1 cellular context compared by ENCODE assay signal in the genomic region with DNA sequence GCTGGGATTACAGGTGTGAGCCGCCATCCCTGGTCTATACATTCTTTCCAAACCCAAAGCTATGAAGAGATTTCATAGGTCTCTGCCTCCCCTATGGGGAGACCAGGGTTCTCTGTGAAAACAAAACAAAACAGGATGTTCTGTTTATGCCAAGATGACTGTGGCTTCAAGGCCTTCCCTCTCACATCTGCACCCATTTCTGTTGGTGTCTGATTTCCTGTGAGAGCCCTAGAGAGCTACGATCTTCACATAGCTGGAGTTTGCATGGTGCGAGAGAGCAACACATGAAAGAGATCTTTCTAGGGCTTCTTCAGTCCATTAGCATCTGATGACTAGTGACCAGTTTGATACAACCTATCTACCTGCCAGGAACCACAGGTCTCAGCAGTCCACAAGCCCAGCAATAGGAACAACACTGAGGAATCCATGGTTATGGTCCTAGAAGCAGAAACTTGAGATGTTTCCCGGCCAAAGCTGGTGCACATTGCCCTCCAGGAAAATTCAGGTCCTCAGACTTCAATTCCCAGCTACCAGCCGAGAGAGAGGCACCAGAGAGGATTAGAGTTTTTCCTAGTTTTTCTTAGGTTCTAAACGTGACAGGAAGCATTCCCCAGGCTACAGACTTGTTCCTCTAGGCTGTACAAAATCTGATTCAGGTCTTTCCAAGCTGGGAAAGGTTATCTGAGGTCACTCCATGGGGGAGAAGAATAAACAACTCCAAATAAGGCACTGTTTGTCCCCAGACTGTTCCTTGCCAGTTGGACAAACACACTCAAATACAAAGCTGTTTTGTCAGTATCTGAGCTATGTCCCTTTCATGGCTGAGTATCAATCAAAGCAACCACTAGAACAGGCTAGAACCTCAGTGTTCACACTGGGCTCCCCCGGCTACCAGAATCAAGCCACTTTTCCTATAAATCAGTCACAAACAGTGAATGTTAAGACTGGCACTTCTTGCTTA.
TF ChIP-seq lines count a peak whose summit lies in the region.

No MANE protein-coding gene starts in this region.

TF ChIP-seq in HepG2, 621 proteins besides CTCF, POLR2A, EP300 and RAD21 (continued from another document and continues in another):
- TF ChIP-seq, protein P1, sequence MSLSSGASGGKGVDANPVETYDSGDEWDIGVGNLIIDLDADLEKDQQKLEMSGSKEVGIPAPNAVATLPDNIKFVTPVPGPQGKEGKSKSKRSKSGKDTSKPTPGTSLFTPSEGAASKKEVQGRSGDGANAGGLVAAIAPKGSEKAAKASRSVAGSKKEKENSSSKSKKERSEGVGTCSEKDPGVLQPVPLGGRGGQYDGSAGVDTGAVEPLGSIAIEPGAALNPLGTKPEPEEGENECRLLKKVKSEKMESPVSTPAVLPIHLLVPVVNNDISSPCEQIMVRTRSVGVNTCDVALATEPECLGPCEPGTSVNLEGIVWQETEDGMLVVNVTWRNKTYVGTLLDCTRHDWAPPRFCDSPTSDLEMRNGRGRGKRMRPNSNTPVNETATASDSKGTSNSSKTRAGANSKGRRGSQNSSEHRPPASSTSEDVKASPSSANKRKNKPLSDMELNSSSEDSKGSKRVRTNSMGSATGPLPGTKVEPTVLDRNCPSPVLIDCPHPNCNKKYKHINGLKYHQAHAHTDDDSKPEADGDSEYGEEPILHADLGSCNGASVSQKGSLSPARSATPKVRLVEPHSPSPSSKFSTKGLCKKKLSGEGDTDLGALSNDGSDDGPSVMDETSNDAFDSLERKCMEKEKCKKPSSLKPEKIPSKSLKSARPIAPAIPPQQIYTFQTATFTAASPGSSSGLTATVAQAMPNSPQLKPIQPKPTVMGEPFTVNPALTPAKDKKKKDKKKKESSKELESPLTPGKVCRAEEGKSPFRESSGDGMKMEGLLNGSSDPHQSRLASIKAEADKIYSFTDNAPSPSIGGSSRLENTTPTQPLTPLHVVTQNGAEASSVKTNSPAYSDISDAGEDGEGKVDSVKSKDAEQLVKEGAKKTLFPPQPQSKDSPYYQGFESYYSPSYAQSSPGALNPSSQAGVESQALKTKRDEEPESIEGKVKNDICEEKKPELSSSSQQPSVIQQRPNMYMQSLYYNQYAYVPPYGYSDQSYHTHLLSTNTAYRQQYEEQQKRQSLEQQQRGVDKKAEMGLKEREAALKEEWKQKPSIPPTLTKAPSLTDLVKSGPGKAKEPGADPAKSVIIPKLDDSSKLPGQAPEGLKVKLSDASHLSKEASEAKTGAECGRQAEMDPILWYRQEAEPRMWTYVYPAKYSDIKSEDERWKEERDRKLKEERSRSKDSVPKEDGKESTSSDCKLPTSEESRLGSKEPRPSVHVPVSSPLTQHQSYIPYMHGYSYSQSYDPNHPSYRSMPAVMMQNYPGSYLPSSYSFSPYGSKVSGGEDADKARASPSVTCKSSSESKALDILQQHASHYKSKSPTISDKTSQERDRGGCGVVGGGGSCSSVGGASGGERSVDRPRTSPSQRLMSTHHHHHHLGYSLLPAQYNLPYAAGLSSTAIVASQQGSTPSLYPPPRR (CRISPR knock-in tag; IDR thresholded peaks at IDR 0.05; ENCODE audit: borderline replicate concordance): peak; percentile 75; the same call in 1 of the 2 replicates
- TF ChIP-seq FOXM1 (CRISPR knock-in tag; IDR thresholded peaks at IDR 0.05) (no peak), HHEX (CRISPR knock-in tag; IDR thresholded peaks at IDR 0.05) (peak; percentile 71), YEATS4 (CRISPR knock-in tag; IDR thresholded peaks at IDR 0.05; ENCODE audit: borderline replicate concordance) (no peak), NR0B2 (CRISPR knock-in tag; IDR thresholded peaks at IDR 0.05) (no peak), MTA3 (CRISPR knock-in tag; IDR thresholded peaks at IDR 0.05) (no peak), PHF21A (CRISPR knock-in tag; IDR thresholded peaks at IDR 0.05) (peak; percentile 53; the same call in 1 of the 2 replicates), CC2D1A (CRISPR knock-in tag; IDR thresholded peaks at IDR 0.05) (no peak), MIER3 (CRISPR knock-in tag; IDR thresholded peaks at IDR 0.05; ENCODE audit: borderline replicate concordance) (no peak), TCF7 (IDR thresholded peaks at IDR 0.05; ENCODE audit: low read depth) (0 out of 2 replicates have a peak, but pooled peaks have one; percentile 29), ZEB1 (IDR thresholded peaks at IDR 0.05; ENCODE audit: insufficient replicate concordance, low read depth) (no peak), IKZF1 (IDR thresholded peaks at IDR 0.05) (no peak), GMEB1 (CRISPR knock-in tag; IDR thresholded peaks at IDR 0.05; ENCODE audit: borderline replicate concordance) (no peak), ZFP41 (CRISPR knock-in tag; IDR thresholded peaks at IDR 0.05; ENCODE audit: borderline replicate concordance) (no peak), NR2F6 (IDR thresholded peaks at IDR 0.05) (peak; percentile 98), NR2F6 (CRISPR knock-in tag; IDR thresholded peaks at IDR 0.05) (peak; percentile 98), ZFP36L2 (CRISPR knock-in tag; IDR thresholded peaks at IDR 0.05) (no peak), YY1 (IDR thresholded peaks at IDR 0.05; ENCODE audit: insufficient read depth, insufficient replicate concordance, low read depth, low read length) (no peak), NFIB (CRISPR knock-in tag; IDR thresholded peaks at IDR 0.05; ENCODE audit: borderline replicate concordance) (no peak), MXI1 (IDR thresholded peaks at IDR 0.05; ENCODE audit: borderline replicate concordance, low read depth, low read length) (no peak), RXRB (CRISPR knock-in tag; IDR thresholded peaks at IDR 0.05; ENCODE audit: borderline replicate concordance) (peak; percentile 93), GTF3A (CRISPR knock-in tag; conservative IDR thresholded peaks at IDR 0.05) (no peak), SOX6 (IDR thresholded peaks at IDR 0.05) (no peak), SOX6 (CRISPR knock-in tag; IDR thresholded peaks at IDR 0.05) (peak; percentile 74), ZBTB1 (CRISPR knock-in tag; IDR thresholded peaks at IDR 0.05; ENCODE audit: borderline replicate concordance) (no peak), ZNF546 (CRISPR knock-in tag; conservative IDR thresholded peaks at IDR 0.05) (no peak), SATB2 (CRISPR knock-in tag; IDR thresholded peaks at IDR 0.05) (no peak), NR3C1 (CRISPR knock-in tag; IDR thresholded peaks at IDR 0.05) (no peak), ZBTB8A (CRISPR knock-in tag; IDR thresholded peaks at IDR 0.05; ENCODE audit: borderline replicate concordance, low read depth) (no peak), SRF (IDR thresholded peaks at IDR 0.05; ENCODE audit: low read depth, low read length) (peak; percentile 97), CCAR2 (optimal IDR thresholded peaks at IDR 0.05; ENCODE audit: low read depth, low read length) (no peak), PAF1 (CRISPR knock-in tag; IDR thresholded peaks at IDR 0.05) (no peak), TBX2 (CRISPR knock-in tag; IDR thresholded peaks at IDR 0.05; ENCODE audit: borderline replicate concordance) (peak; percentile 50; the same call in 1 of the 2 replicates), TARDBP (CRISPR knock-in tag; IDR thresholded peaks at IDR 0.05) (no peak), KAT2B (IDR thresholded peaks at IDR 0.05; ENCODE audit: borderline replicate concordance, low read depth, low read length) (no peak), HNRNPL (IDR thresholded peaks at IDR 0.05; ENCODE audit: low read depth, low read length) (no peak), MAFK (conservative IDR thresholded peaks at IDR 0.05 in 1 of 2, IDR thresholded peaks at IDR 0.05 in 1 of 2; ENCODE audit: low read length in 2 of 2) (no peak), ZNF619 (CRISPR knock-in tag; IDR thresholded peaks at IDR 0.05) (no peak), SIN3A (IDR thresholded peaks at IDR 0.05; ENCODE audit: borderline replicate concordance, low read depth, low read length) (no peak), ZNF263 (CRISPR knock-in tag; IDR thresholded peaks at IDR 0.05) (no peak), PHF8 (CRISPR knock-in tag; IDR thresholded peaks at IDR 0.05) (no peak), ZBTB46 (CRISPR knock-in tag; IDR thresholded peaks at IDR 0.05; ENCODE audit: borderline replicate concordance) (no peak), ZNF883 (CRISPR knock-in tag; IDR thresholded peaks at IDR 0.05; ENCODE audit: not compliant biosample characterization) (no peak), ZNF30 (CRISPR knock-in tag; IDR thresholded peaks at IDR 0.05) (no peak), CEBPZ (IDR thresholded peaks at IDR 0.05; ENCODE audit: low read length) (no peak), ATF7-NPFF (CRISPR knock-in tag; IDR thresholded peaks at IDR 0.05; ENCODE audit: low read depth) (no peak), ATF1 (CRISPR knock-in tag; IDR thresholded peaks at IDR 0.05) (no peak), FOXA1 (IDR thresholded peaks at IDR 0.05) (no peak), FOXA1 (CRISPR knock-in tag; IDR thresholded peaks at IDR 0.05) (peak; percentile 75), MYC (CRISPR knock-in tag; IDR thresholded peaks at IDR 0.05; ENCODE audit: borderline replicate concordance) (no peak), ZNF547 (CRISPR knock-in tag; IDR thresholded peaks at IDR 0.05) (no peak), CCDC6 (CRISPR knock-in tag; IDR thresholded peaks at IDR 0.05) (no peak), ZNF878 (CRISPR knock-in tag; IDR thresholded peaks at IDR 0.05) (no peak)
- TF ChIP-seq, protein P2, sequence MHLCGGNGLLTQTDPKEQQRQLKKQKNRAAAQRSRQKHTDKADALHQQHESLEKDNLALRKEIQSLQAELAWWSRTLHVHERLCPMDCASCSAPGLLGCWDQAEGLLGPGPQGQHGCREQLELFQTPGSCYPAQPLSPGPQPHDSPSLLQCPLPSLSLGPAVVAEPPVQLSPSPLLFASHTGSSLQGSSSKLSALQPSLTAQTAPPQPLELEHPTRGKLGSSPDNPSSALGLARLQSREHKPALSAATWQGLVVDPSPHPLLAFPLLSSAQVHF (CRISPR knock-in tag; IDR thresholded peaks at IDR 0.05): no peak
- TF ChIP-seq, protein P3, sequence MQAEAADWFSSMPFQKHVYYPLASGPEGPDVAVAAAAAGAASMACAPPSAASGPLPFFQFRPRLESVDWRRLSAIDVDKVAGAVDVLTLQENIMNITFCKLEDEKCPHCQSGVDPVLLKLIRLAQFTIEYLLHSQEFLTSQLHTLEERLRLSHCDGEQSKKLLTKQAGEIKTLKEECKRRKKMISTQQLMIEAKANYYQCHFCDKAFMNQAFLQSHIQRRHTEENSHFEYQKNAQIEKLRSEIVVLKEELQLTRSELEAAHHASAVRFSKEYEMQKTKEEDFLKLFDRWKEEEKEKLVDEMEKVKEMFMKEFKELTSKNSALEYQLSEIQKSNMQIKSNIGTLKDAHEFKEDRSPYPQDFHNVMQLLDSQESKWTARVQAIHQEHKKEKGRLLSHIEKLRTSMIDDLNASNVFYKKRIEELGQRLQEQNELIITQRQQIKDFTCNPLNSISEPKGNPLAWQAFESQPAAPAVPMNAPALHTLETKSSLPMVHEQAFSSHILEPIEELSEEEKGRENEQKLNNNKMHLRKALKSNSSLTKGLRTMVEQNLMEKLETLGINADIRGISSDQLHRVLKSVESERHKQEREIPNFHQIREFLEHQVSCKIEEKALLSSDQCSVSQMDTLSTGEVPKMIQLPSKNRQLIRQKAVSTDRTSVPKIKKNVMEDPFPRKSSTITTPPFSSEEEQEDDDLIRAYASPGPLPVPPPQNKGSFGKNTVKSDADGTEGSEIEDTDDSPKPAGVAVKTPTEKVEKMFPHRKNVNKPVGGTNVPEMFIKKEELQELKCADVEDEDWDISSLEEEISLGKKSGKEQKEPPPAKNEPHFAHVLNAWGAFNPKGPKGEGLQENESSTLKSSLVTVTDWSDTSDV (CRISPR knock-in tag; IDR thresholded peaks at IDR 0.05): no peak
